12 cellular contexts compared by ENCODE assay signal in the genomic region with DNA sequence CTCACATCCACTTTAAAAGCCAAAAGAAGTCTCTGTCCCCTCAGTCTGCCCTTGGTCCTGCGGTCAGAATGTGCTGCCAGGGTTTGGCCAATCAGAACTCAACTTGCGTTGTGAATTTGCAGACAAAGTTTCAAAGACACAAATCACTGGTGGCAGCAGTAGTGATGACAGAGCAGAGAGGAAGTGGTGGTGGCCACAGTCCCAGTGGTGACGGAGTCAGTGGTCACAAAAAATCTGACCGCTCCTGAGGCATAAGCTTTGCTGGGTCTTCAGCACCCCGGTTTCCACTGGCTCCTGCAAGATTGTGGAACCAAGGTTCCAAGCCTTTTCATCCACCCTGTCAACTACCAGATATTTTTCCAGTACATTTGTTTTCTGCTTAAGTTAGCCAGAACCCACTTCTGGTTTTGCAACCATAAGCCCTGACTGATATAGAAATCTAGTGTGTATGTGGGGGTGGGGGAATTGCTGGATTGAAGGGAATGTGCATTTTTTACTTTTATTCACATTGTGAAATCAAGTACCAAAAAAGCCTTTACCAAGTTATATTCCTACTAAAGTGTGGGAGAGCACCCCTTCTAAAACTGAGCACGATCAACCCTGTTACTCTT.
A peak's percentile ranks its signal among the peaks of the same experiment; 100 is the strongest.
DNase-seq lines count a peak whose midpoint lies in the region; ATAC-seq and TF ChIP-seq lines count a peak whose summit lies in the region.
"Had no signal": no experiment of that assay in that cellular context is flagged by ENCODE, and none has a peak within 500 bp of the region (broad histone marks: within the 10 kb centered on the region; RNA-seq: fewer than 3 reads in every experiment).

No MANE protein-coding gene starts in this region.

- peak; percentile 63 for DNase-seq in GM12865 (ENCODE audit: low read depth)
- DNase-seq in fibroblast of villous mesenchyme (ENCODE audit: low read depth): peak; percentile 11
- DNase-seq in SIG-M5 treated with dmso at 0.1 percent for 504 hours (lab: John Stamatoyannopoulos, UW; ENCODE audit: unreplicated experiment): no peak
- no peak for DNase-seq in right lobe of liver
- DNase-seq: pancreas, SK-N-SH had no signal

- H3K4me1 ChIP-seq in right lobe of liver: no peaks in the 10 kb centered on the region
- no peaks in the 10 kb centered on the region for H3K4me1 ChIP-seq in gastroesophageal sphincter
- H3K4me1 ChIP-seq: ascending aorta, pancreas, tibial nerve had no signal

- H3K36me3 ChIP-seq in right lobe of liver (no peaks in the 10 kb centered on the region), gastroesophageal sphincter (no peaks in the 10 kb centered on the region)
- H3K36me3 ChIP-seq: ascending aorta, pancreas, tibial nerve had no signal

- intact Hi-C loops in right lobe of liver (cut with DNase I): no loop called here

- TF ChIP-seq CTCF in GM12865 (IDR thresholded peaks at IDR 0.05; ENCODE audit: insufficient read depth, low read depth, low read length, missing control alignments) (no peak), fibroblast of villous mesenchyme (IDR thresholded peaks at IDR 0.05; ENCODE audit: insufficient read depth, low read depth, low read length) (no peak), right lobe of liver (IDR thresholded peaks at IDR 0.05) (no peak), gastroesophageal sphincter (IDR thresholded peaks at IDR 0.05) (no peak)

- H3K4me3 ChIP-seq in GM12865 (ENCODE audit: low read depth, low read length): no peak overlapping the region
- H3K4me3 ChIP-seq in fibroblast of villous mesenchyme (ENCODE audit: low read depth, low read length): no peak overlapping the region
- H3K4me3 ChIP-seq in right lobe of liver: no peak overlapping the region
- H3K4me3 ChIP-seq in gastroesophageal sphincter: no peak overlapping the region
- H3K4me3 ChIP-seq: pancreas, tibial nerve had no signal

- TF ChIP-seq EP300 in gastroesophageal sphincter (IDR thresholded peaks at IDR 0.05): no peak

- H3K9me3 ChIP-seq in right lobe of liver (no peaks in the 10 kb centered on the region), gastroesophageal sphincter (no peaks in the 10 kb centered on the region)
- H3K9me3 ChIP-seq: ascending aorta, pancreas, SK-N-SH had no signal

- TF ChIP-seq POLR2A in right lobe of liver (IDR thresholded peaks at IDR 0.05): no peak
- no peak for TF ChIP-seq POLR2A in gastroesophageal sphincter (IDR thresholded peaks at IDR 0.05)

- H3K27me3 ChIP-seq in right lobe of liver (no peaks in the 10 kb centered on the region), gastroesophageal sphincter (no peaks in the 10 kb centered on the region)
- H3K27me3 ChIP-seq: ascending aorta, pancreas, tibial nerve had no signal

- 46% methylated on average over 6 of the region's 6 CpGs for WGBS in right lobe of liver (ENCODE audit: insufficient coverage, low coverage, low lambda C conversion rate, missing lambda C conversion rate)
- 58 to 78% methylated on average over 5 to 6 of the region's 6 CpGs for WGBS in gastroesophageal sphincter (ENCODE audit: low coverage in 1 of 2), 2 donors

- no peak overlapping the region for H3K27ac ChIP-seq in right lobe of liver
- H3K27ac ChIP-seq in gastroesophageal sphincter: no peak overlapping the region
- H3K27ac ChIP-seq: ascending aorta, pancreas, tibial nerve had no signal

- ATAC-seq in GM19468 (IDR thresholded peaks at IDR 0.05; ENCODE audit: extremely low read depth, unreplicated experiment) (peak; percentile 57), HG03469 (IDR thresholded peaks at IDR 0.05; ENCODE audit: unreplicated experiment) (peak; percentile 82), GM19395 (IDR thresholded peaks at IDR 0.05; ENCODE audit: unreplicated experiment) (no peak), right lobe of liver (no peak), gastroesophageal sphincter (no peak)

Comparison
In these comparisons a context has a peak if more than half of its experiments do, and no peak if none do; other contexts are left out.
1. DNase-seq: peak in GM12865 (single experiment) and fibroblast of villous mesenchyme (single experiment); none in SIG-M5 treated with dmso at 0.1 percent for 504 hours (single experiment) and right lobe of liver (0 of 3).
2. ATAC-seq: peak in GM19468 (single experiment) and HG03469 (single experiment); none in GM19395 (single experiment), right lobe of liver (0 of 4) and gastroesophageal sphincter (single experiment).